In genomic region chr7:134278502-134279153, GRCh38 we compare ENCODE assay signal across 20 cellular contexts.
"Had no signal": no experiment of that assay in that cellular context is flagged by ENCODE, and none has a peak within 500 bp of the region (broad histone marks: within the 10 kb centered on the region; RNA-seq: fewer than 3 reads in every experiment).

No MANE protein-coding gene starts in this region.

- H3K9me2 ChIP-seq: SK-N-SH had no signal

- DNase-seq: KBM-7, MV-4-11, NCI-H1048, NCI-H1105, NCI-H1417, NCI-H1436 treated with DMSO at 0.1 percent for 48 hours, NCI-H1694, NCI-H1930, NCI-H2081, NCI-H2107, NCI-H2227 treated with DMSO at 0.1 percent for 48 hours, NCI-H524, NCI-H774, OCI-M1, SHP77, SK-N-SH, SW 1271 had no signal

- H3K27ac ChIP-seq: HL-60, RWPE1 had no signal

- H3K4me2 ChIP-seq: SK-N-SH had no signal

- H3K9me3 ChIP-seq: SK-N-SH had no signal

- FAIRE-seq: HTR-8/SVneo had no signal

- H3K9ac ChIP-seq: SK-N-SH had no signal
